Comparison of ENCODE assay signal across 20 cellular contexts in the genomic region with DNA sequence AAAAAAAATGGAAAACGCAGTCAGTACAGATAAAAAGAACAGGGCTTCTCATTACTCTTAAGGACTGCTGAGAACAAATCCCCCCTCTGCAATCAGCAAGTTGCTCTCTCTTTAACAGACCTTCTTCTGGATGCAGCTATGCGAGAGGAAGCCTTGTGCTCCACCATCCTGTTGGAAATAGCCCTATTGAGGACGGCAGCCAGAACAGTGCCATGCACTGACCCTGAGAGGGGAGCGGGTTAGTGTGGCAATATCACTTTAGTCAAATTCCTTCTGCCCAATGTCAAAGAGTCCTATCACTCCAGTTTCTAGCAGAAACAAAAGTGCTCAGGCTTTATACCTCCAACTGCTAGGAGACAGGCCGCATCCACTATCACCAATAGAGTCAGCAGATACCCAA. TPM values are rescaled to one million over a fixed set of nuclear protein-coding genes. Genes with fewer than 3 reads are reported as not detected.
DNase-seq lines count a peak whose midpoint lies in the region; ATAC-seq and TF ChIP-seq lines count a peak whose summit lies in the region.
"Had no signal": no experiment of that assay in that cellular context is flagged by ENCODE, and none has a peak within 500 bp of the region (broad histone marks: within the 10 kb centered on the region; RNA-seq: fewer than 3 reads in every experiment).

No MANE protein-coding gene starts in this region.

- TF ChIP-seq CTCF in WTC11 (IDR thresholded peaks at IDR 0.05) = no peak
- TF ChIP-seq CTCF in upper lobe of right lung (IDR thresholded peaks at IDR 0.05) = no peak

- peaks cover 32% of the 10 kb centered on the region for H3K36me3 ChIP-seq in CD4-positive, CD25-positive, alpha-beta regulatory T cell (ENCODE audit: control insufficient read depth, insufficient read depth, low read length)
- H3K36me3 ChIP-seq in CD8-positive, alpha-beta memory T cell (ENCODE audit: insufficient read depth, low read length) = peaks cover 21% of the 10 kb centered on the region
- peaks cover 0 to 46% (median 10%) of the 10 kb centered on the region in 3 experiments for H3K36me3 ChIP-seq in naive thymus-derived CD4-positive, alpha-beta T cell (ENCODE audit: control insufficient read depth in 2 of 3, insufficient read depth in 3 of 3, low read length in 3 of 3)
- peaks cover 33% of the 10 kb centered on the region for H3K36me3 ChIP-seq in upper lobe of right lung

- H3K27ac ChIP-seq in CD4-positive, CD25-positive, alpha-beta regulatory T cell (ENCODE audit: insufficient read depth, low read length, poor library complexity, severe bottlenecking) = no peak overlapping the region
- no peak overlapping the region for H3K27ac ChIP-seq in CD8-positive, alpha-beta memory T cell (ENCODE audit: low read depth, low read length)
- H3K27ac ChIP-seq in naive thymus-derived CD4-positive, alpha-beta T cell (ENCODE audit: low read depth, low read length) = no peak overlapping the region
- no peak overlapping the region for H3K27ac ChIP-seq in upper lobe of right lung
- H3K27ac ChIP-seq: SJSA1 had no signal

- H3K9me3 ChIP-seq in CD4-positive, CD25-positive, alpha-beta regulatory T cell (ENCODE audit: control insufficient read depth in 2 of 2, low read length in 2 of 2) = no peaks in the 10 kb centered on the region
- H3K9me3 ChIP-seq in CD8-positive, alpha-beta memory T cell (ENCODE audit: low read length) = no peaks in the 10 kb centered on the region
- H3K9me3 ChIP-seq in naive thymus-derived CD4-positive, alpha-beta T cell (ENCODE audit: control insufficient read depth in 2 of 3, low read length in 3 of 3) = no peaks in the 10 kb centered on the region
- H3K9me3 ChIP-seq in upper lobe of right lung = no peaks in the 10 kb centered on the region
- H3K9me3 ChIP-seq: SJSA1 had no signal

- intact Hi-C loops in naive thymus-derived CD4-positive, alpha-beta T cell (cut with micrococcal nuclease) = no loop called here
- intact Hi-C loops in upper lobe of right lung (cut with DNase I) = no loop called here

- POLR2A ChIA-PET in CD8-positive, alpha-beta memory T cell (lab: Charles Lee) = no interaction called here
- POLR2A ChIA-PET in WTC11 (lab: Charles Lee) = no interaction called here
- POLR2A ChIA-PET in naive thymus-derived CD4-positive, alpha-beta T cell (lab: Charles Lee) = no interaction called here
- POLR2A ChIA-PET in activated CD4-positive, alpha-beta T cell treated with anti-CD3 and anti-CD28 coated beads, Interleukin-2, amount 10 ng/mL, durations not matched to agents 7 days and 5 days (lab: Charles Lee) = no interaction called here

- H3K4me3 ChIP-seq in CD4-positive, CD25-positive, alpha-beta regulatory T cell (ENCODE audit: low read depth, low read length) = no peak overlapping the region
- no peak overlapping the region for H3K4me3 ChIP-seq in CD8-positive, alpha-beta memory T cell (ENCODE audit: low read length)
- H3K4me3 ChIP-seq in naive thymus-derived CD4-positive, alpha-beta T cell (ENCODE audit: low read length) = no peak overlapping the region
- H3K4me3 ChIP-seq in upper lobe of right lung = no peak overlapping the region
- H3K4me3 ChIP-seq: SJSA1 had no signal

- H3K4me1 Mint-ChIP-seq in CD4-positive, CD25-positive, alpha-beta regulatory T cell = peaks cover 19 to 67% (median 37%) of the 10 kb centered on the region in 4 donors
- peaks cover 39 to 69% (median 46%) of the 10 kb centered on the region in 3 donors for H3K4me1 Mint-ChIP-seq in CD8-positive, alpha-beta memory T cell
- peaks cover 17% of the 10 kb centered on the region for H3K4me1 Mint-ChIP-seq in WTC11
- peaks cover 18 to 81% (median 62%) of the 10 kb centered on the region in 7 donors for H3K4me1 Mint-ChIP-seq in naive thymus-derived CD4-positive, alpha-beta T cell
- peaks cover 21% of the 10 kb centered on the region for H3K4me1 Mint-ChIP-seq in activated CD4-positive, alpha-beta T cell treated with anti-CD3 and anti-CD28 coated beads, Interleukin-2, amount 10 ng/mL, durations not matched to agents 7 days and 5 days

- H3K4me1 ChIP-seq in CD4-positive, CD25-positive, alpha-beta regulatory T cell (ENCODE audit: control insufficient read depth, insufficient read depth, low read length, poor library complexity, severe bottlenecking) = peaks cover 18% of the 10 kb centered on the region
- H3K4me1 ChIP-seq in CD8-positive, alpha-beta memory T cell (ENCODE audit: insufficient read depth, low read length) = peaks cover 18% of the 10 kb centered on the region
- peaks cover 6 to 20% of the 10 kb centered on the region in 2 donors for H3K4me1 ChIP-seq in naive thymus-derived CD4-positive, alpha-beta T cell (ENCODE audit: control insufficient read depth in 2 of 2, insufficient read depth in 2 of 2, low read length in 2 of 2)
- H3K4me1 ChIP-seq in upper lobe of right lung = peaks cover 15% of the 10 kb centered on the region

- no peaks in the 10 kb centered on the region for H3K27me3 Mint-ChIP-seq in CD4-positive, CD25-positive, alpha-beta regulatory T cell
- no peaks in the 10 kb centered on the region for H3K27me3 Mint-ChIP-seq in CD8-positive, alpha-beta memory T cell
- H3K27me3 Mint-ChIP-seq in WTC11 (ENCODE audit: low read depth) = no peaks in the 10 kb centered on the region
- no peaks in the 10 kb centered on the region for H3K27me3 Mint-ChIP-seq in naive thymus-derived CD4-positive, alpha-beta T cell
- H3K27me3 Mint-ChIP-seq in activated CD4-positive, alpha-beta T cell treated with anti-CD3 and anti-CD28 coated beads, Interleukin-2, amount 10 ng/mL, durations not matched to agents 7 days and 5 days = no peaks in the 10 kb centered on the region
- H3K27me3 Mint-ChIP-seq: progenitor cell of endocrine pancreas, type B pancreatic cell had no signal

- CTCF ChIA-PET in CD8-positive, alpha-beta memory T cell (lab: Charles Lee) = no interaction called here
- CTCF ChIA-PET in WTC11 (lab: Charles Lee) = no interaction called here
- CTCF ChIA-PET in naive thymus-derived CD4-positive, alpha-beta T cell (lab: Charles Lee) = no interaction called here
- CTCF ChIA-PET in activated CD4-positive, alpha-beta T cell treated with anti-CD3 and anti-CD28 coated beads, Interleukin-2, amount 10 ng/mL, durations not matched to agents 7 days and 5 days (lab: Charles Lee) = no interaction called here

- no peaks in the 10 kb centered on the region for H3K9me3 Mint-ChIP-seq in CD4-positive, CD25-positive, alpha-beta regulatory T cell
- no peaks in the 10 kb centered on the region for H3K9me3 Mint-ChIP-seq in CD8-positive, alpha-beta memory T cell
- H3K9me3 Mint-ChIP-seq in WTC11 = no peaks in the 10 kb centered on the region
- no peaks in the 10 kb centered on the region for H3K9me3 Mint-ChIP-seq in naive thymus-derived CD4-positive, alpha-beta T cell
- H3K9me3 Mint-ChIP-seq in activated CD4-positive, alpha-beta T cell treated with anti-CD3 and anti-CD28 coated beads, Interleukin-2, amount 10 ng/mL, durations not matched to agents 7 days and 5 days = no peaks in the 10 kb centered on the region
- H3K9me3 Mint-ChIP-seq: type B pancreatic cell had no signal

- peak overlapping the region in 2 of 3 donors; percentile 50 to 82 for H3K27ac Mint-ChIP-seq in CD4-positive, CD25-positive, alpha-beta regulatory T cell
- H3K27ac Mint-ChIP-seq in CD8-positive, alpha-beta memory T cell = peak overlapping the region in 6 of 8 donors; percentile 11 to 92 (median 52)
- peak overlapping the region; percentile 44 for H3K27ac Mint-ChIP-seq in WTC11
- H3K27ac Mint-ChIP-seq in naive thymus-derived CD4-positive, alpha-beta T cell = peak overlapping the region in 7 of 9 donors; percentile 18 to 81 (median 48)
- no peak overlapping the region for H3K27ac Mint-ChIP-seq in activated CD4-positive, alpha-beta T cell treated with anti-CD3 and anti-CD28 coated beads, Interleukin-2, amount 10 ng/mL, durations not matched to agents 7 days and 5 days
- H3K27ac Mint-ChIP-seq: type B pancreatic cell had no signal

- no peak overlapping the region for H3K4me3 Mint-ChIP-seq in CD4-positive, CD25-positive, alpha-beta regulatory T cell
- H3K4me3 Mint-ChIP-seq in CD8-positive, alpha-beta memory T cell = no peak overlapping the region
- H3K4me3 Mint-ChIP-seq in WTC11 = no peak overlapping the region
- peak overlapping the region in 1 of 10 donors; percentile 34 for H3K4me3 Mint-ChIP-seq in naive thymus-derived CD4-positive, alpha-beta T cell
- no peak overlapping the region for H3K4me3 Mint-ChIP-seq in activated CD4-positive, alpha-beta T cell treated with anti-CD3 and anti-CD28 coated beads, Interleukin-2, amount 10 ng/mL, durations not matched to agents 7 days and 5 days
- H3K4me3 Mint-ChIP-seq: type B pancreatic cell had no signal

- ATAC-seq in CD4-positive, CD25-positive, alpha-beta regulatory T cell (ENCODE audit: low read depth in 2 of 2) = no peak
- ATAC-seq in WTC11 (peak; percentile 35; the same call in 1 of the 2 replicates), upper lobe of right lung (no peak)
- no peak for ATAC-seq in naive thymus-derived CD4-positive, alpha-beta T cell

- no peaks in the 10 kb centered on the region for H3K27me3 ChIP-seq in CD4-positive, CD25-positive, alpha-beta regulatory T cell (ENCODE audit: control insufficient read depth, insufficient read depth, low read length)
- H3K27me3 ChIP-seq in CD8-positive, alpha-beta memory T cell (ENCODE audit: insufficient read depth, low read length, poor library complexity, severe bottlenecking) = no peaks in the 10 kb centered on the region
- H3K27me3 ChIP-seq in naive thymus-derived CD4-positive, alpha-beta T cell (ENCODE audit: control insufficient read depth in 2 of 2, insufficient read depth in 2 of 2, low read length in 2 of 2) = no peaks in the 10 kb centered on the region
- no peaks in the 10 kb centered on the region for H3K27me3 ChIP-seq in upper lobe of right lung
- H3K27me3 ChIP-seq: SJSA1 had no signal

- no peak for DNase-seq in CD4-positive, CD25-positive, alpha-beta regulatory T cell
- no peak for DNase-seq in CD8-positive, alpha-beta memory T cell
- no peak for DNase-seq in WTC11 (ENCODE audit: low spot score)
- no peak for DNase-seq in naive thymus-derived CD4-positive, alpha-beta T cell
- no peak for DNase-seq in activated CD4-positive, alpha-beta T cell treated with anti-CD3 and anti-CD28 coated beads, Interleukin-2, amount 10 ng/mL, durations not matched to agents 7 days and 5 days
- no peak for DNase-seq in activated CD4-positive, alpha-beta T cell treated with anti-CD3 and anti-CD28 coated beads, Interleukin-2, amount 50 U/mL, for 1 hour
- DNase-seq in upper lobe of right lung = no peak
- no peak for DNase-seq in dermis blood vessel endothelial cell
- DNase-seq: activated CD4-positive, alpha-beta T cell treated with anti-CD3 and anti-CD28 coated beads for 1 hour; activated CD8-positive, alpha-beta memory T cell treated with anti-CD3 and anti-CD28 coated beads for 24 hours; activated naive CD4-positive, alpha-beta T cell treated with anti-CD3 and anti-CD28 coated beads, Interleukin-2, amount 50 U/mL, for 16 hours; activated T-cell treated with anti-CD3 and anti-CD28 coated beads, Interleukin-2, amount 50 U/mL, for 48 hours; H7; NCI-H1048; NCI-H1930; NCI-H526 treated with DMSO at 0.1 percent for 48 hours; stimulated activated CD8-positive, alpha-beta memory T cell treated with anti-CD3 and anti-CD28 coated beads, Interleukin-4, amount 100 ng/mL, for 48 hours had no signal

- H3K36me3 Mint-ChIP-seq in CD4-positive, CD25-positive, alpha-beta regulatory T cell = peaks cover 16% of the 10 kb centered on the region
- H3K36me3 Mint-ChIP-seq in CD8-positive, alpha-beta memory T cell = peaks cover 0 to 48% (median 3%) of the 10 kb centered on the region in 3 donors
- peaks cover 21% of the 10 kb centered on the region for H3K36me3 Mint-ChIP-seq in WTC11
- H3K36me3 Mint-ChIP-seq in naive thymus-derived CD4-positive, alpha-beta T cell = peaks cover 0 to 14% (median 6%) of the 10 kb centered on the region in 5 donors
- H3K36me3 Mint-ChIP-seq in activated CD4-positive, alpha-beta T cell treated with anti-CD3 and anti-CD28 coated beads, Interleukin-2, amount 10 ng/mL, durations not matched to agents 7 days and 5 days (ENCODE audit: low read depth) = peaks cover 34% of the 10 kb centered on the region

RNA-seq across cellular contexts. Expression of a gene that starts 6.9 kb away (rescaled TPM):
- total RNA-seq in CD4-positive, CD25-positive, alpha-beta regulatory T cell = 10.0 TPM
- polyA plus RNA-seq in CD4-positive, CD25-positive, alpha-beta regulatory T cell = 10 to 100 TPM; 12.6 to 17.6 (median 15.3) TPM
- 10 to 100 TPM; 19.5 to 20.0 TPM for total RNA-seq in CD8-positive, alpha-beta memory T cell
- polyA plus RNA-seq in CD8-positive, alpha-beta memory T cell = 13.1 TPM
- total RNA-seq in WTC11 (2021) = 14.1 to 21.3 TPM (median 20.3 TPM) in 3 replicates
- total RNA-seq in naive thymus-derived CD4-positive, alpha-beta T cell = 10 to 100 TPM in 4 of 5 experiments, 1 to 10 TPM in 1; 9.8 to 27.2 (median 19.7) TPM
- polyA plus RNA-seq in naive thymus-derived CD4-positive, alpha-beta T cell = 10 to 100 TPM; 12.3 to 23.3 TPM
- total RNA-seq in activated CD4-positive, alpha-beta T cell treated with anti-CD3 and anti-CD28 coated beads, Interleukin-2, amount 10 ng/mL, durations not matched to agents 7 days and 5 days = 10 to 100 TPM; 18.1 to 20.4 TPM
- 9.5 TPM for total RNA-seq in upper lobe of right lung
- total RNA-seq in dermis blood vessel endothelial cell = 24.2 and 28.4 TPM in 2 replicates

RNA-seq across cellular contexts. Expression of a gene that starts 32.3 kb away (rescaled TPM):
- 201 TPM for total RNA-seq in CD4-positive, CD25-positive, alpha-beta regulatory T cell
- 100 to 1,000 TPM; 286 to 306 (median 295) TPM for polyA plus RNA-seq in CD4-positive, CD25-positive, alpha-beta regulatory T cell
- 100 to 1,000 TPM; 115 to 124 TPM for total RNA-seq in CD8-positive, alpha-beta memory T cell
- polyA plus RNA-seq in CD8-positive, alpha-beta memory T cell = 224 TPM
- total RNA-seq in WTC11 (2021) (144 to 163 TPM (median 154 TPM) in 3 replicates), upper lobe of right lung (98.9 TPM), dermis blood vessel endothelial cell (125 and 157 TPM in 2 replicates)
- 100 to 1,000 TPM; 139 to 239 (median 198) TPM for total RNA-seq in naive thymus-derived CD4-positive, alpha-beta T cell
- polyA plus RNA-seq in naive thymus-derived CD4-positive, alpha-beta T cell = 100 to 1,000 TPM; 266 to 284 TPM
- 100 to 1,000 TPM; 124 to 137 TPM for total RNA-seq in activated CD4-positive, alpha-beta T cell treated with anti-CD3 and anti-CD28 coated beads, Interleukin-2, amount 10 ng/mL, durations not matched to agents 7 days and 5 days

RNA-seq across cellular contexts. Expression of a gene that starts 54.4 kb away (rescaled TPM):
- total RNA-seq in CD4-positive, CD25-positive, alpha-beta regulatory T cell = 233 TPM
- polyA plus RNA-seq in CD4-positive, CD25-positive, alpha-beta regulatory T cell = 10 to 100 TPM; 56.7 to 76.9 (median 69.2) TPM
- 100 to 1,000 TPM; 152 to 165 TPM for total RNA-seq in CD8-positive, alpha-beta memory T cell
- 87.9 TPM for polyA plus RNA-seq in CD8-positive, alpha-beta memory T cell
- 92.0 to 146 TPM (median 137 TPM) in 3 replicates for total RNA-seq in WTC11 (2021)
- total RNA-seq in naive thymus-derived CD4-positive, alpha-beta T cell = 100 to 1,000 TPM; 165 to 543 (median 192) TPM
- polyA plus RNA-seq in naive thymus-derived CD4-positive, alpha-beta T cell = 100 to 1,000 TPM in 1 of 2 donors, 10 to 100 TPM in 1; 76.9 to 107 TPM
- 100 to 1,000 TPM; 124 to 140 TPM for total RNA-seq in activated CD4-positive, alpha-beta T cell treated with anti-CD3 and anti-CD28 coated beads, Interleukin-2, amount 10 ng/mL, durations not matched to agents 7 days and 5 days
- total RNA-seq in upper lobe of right lung = 63.3 TPM
- 29.3 and 44.7 TPM in 2 replicates for total RNA-seq in dermis blood vessel endothelial cell

RNA-seq across cellular contexts. Expression of a gene that starts 58.2 kb away (rescaled TPM):
- 0.52 TPM for total RNA-seq in CD4-positive, CD25-positive, alpha-beta regulatory T cell
- polyA plus RNA-seq in CD4-positive, CD25-positive, alpha-beta regulatory T cell = not detected
- under 1 TPM; 0.81 to 0.84 TPM for total RNA-seq in CD8-positive, alpha-beta memory T cell
- polyA plus RNA-seq in CD8-positive, alpha-beta memory T cell = not detected
- total RNA-seq in WTC11 (2021) (34.9 to 40.7 TPM (median 38.9 TPM) in 3 replicates), upper lobe of right lung (8.1 TPM), dermis blood vessel endothelial cell (36.8 and 50.4 TPM in 2 replicates)
- under 1 TPM in 3 of 5 experiments, not detected in 2; 0.02 to 0.98 (median 0.03) TPM for total RNA-seq in naive thymus-derived CD4-positive, alpha-beta T cell
- under 1 TPM in 1 of 2 donors, not detected in 1; 0.22 TPM for polyA plus RNA-seq in naive thymus-derived CD4-positive, alpha-beta T cell
- under 1 TPM; 0.25 to 0.35 TPM for total RNA-seq in activated CD4-positive, alpha-beta T cell treated with anti-CD3 and anti-CD28 coated beads, Interleukin-2, amount 10 ng/mL, durations not matched to agents 7 days and 5 days
